Comparison of ENCODE assay signal across 20 cellular contexts in genomic region chr1:59141267-59141863, GRCh38.
DNase-seq lines count a peak whose midpoint lies in the region; ATAC-seq and TF ChIP-seq lines count a peak whose summit lies in the region.
"Had no signal": no experiment of that assay in that cellular context is flagged by ENCODE, and none has a peak within 500 bp of the region (broad histone marks: within the 10 kb centered on the region; RNA-seq: fewer than 3 reads in every experiment).

No MANE protein-coding gene starts in this region.

- H4K5ac ChIP-seq in IMR-90 (ENCODE audit: low read depth, low read length) = no peak overlapping the region

- no peak overlapping the region for H2BK5ac ChIP-seq in IMR-90 (ENCODE audit: low read depth, low read length, poor library complexity, severe bottlenecking)

- H4K91ac ChIP-seq in IMR-90 (ENCODE audit: insufficient read depth, low read depth, low read length) = peak overlapping the region; percentile 48

- no peaks in the 10 kb centered on the region for H4K20me1 ChIP-seq in IMR-90 (ENCODE audit: insufficient read depth, low read length)

- no peak overlapping the region for H3K9ac ChIP-seq in IMR-90 (ENCODE audit: low read depth, low read length)
- H3K9ac ChIP-seq in adipocyte (ENCODE audit: low read length) = peak overlapping the region; percentile 6
- H3K9ac ChIP-seq: parathyroid adenoma had no signal

- intact Hi-C loops in IMR-90 (cut with micrococcal nuclease) = loop anchor here (5.0 to 10.0 kb wide), 2 partner anchors 127 to 239 kb away; no protein-coding TSS in a partner anchor
- intact Hi-C loops in right cardiac atrium (cut with DNase I) = loop anchor here in 2 of 4 donors (10.0 kb wide), 2 partner anchors 153 to 357 kb away; partner anchors contain the start of genes JUN (in 2 of the 2) and FGGY (in 1 of the 2)
- intact Hi-C loops in thyroid gland (cut with DNase I) = no loop called here

- no peak overlapping the region for H3K56ac ChIP-seq in IMR-90 (ENCODE audit: extremely low read depth, insufficient read depth, low read length)

- peaks cover 8% of the 10 kb centered on the region for H3K9me1 ChIP-seq in IMR-90 (ENCODE audit: insufficient read depth, low read length)

- peak overlapping the region; percentile 57; the same call in 1 of the 2 replicates for H2BK20ac ChIP-seq in IMR-90 (ENCODE audit: low read depth, low read length)

- H3K4me1 ChIP-seq in IMR-90 (ENCODE audit: control insufficient read depth, insufficient read depth, low read length) (peaks cover 12% of the 10 kb centered on the region), adipocyte (ENCODE audit: control insufficient read depth, insufficient read depth, low read length) (peaks cover 64% of the 10 kb centered on the region), right cardiac atrium (ENCODE audit: control insufficient read depth, insufficient read depth, low read length) (peaks cover 2% of the 10 kb centered on the region), thyroid gland (peaks cover 3 to 20% of the 10 kb centered on the region in 2 donors)
- H3K4me1 ChIP-seq: parathyroid adenoma had no signal

- H2AK5ac ChIP-seq in IMR-90 (ENCODE audit: low read depth, low read length) = peak overlapping the region; percentile 20

- H3K4me3 ChIP-seq in IMR-90 (ENCODE audit: insufficient read depth, low read depth, low read length) (no peak overlapping the region), adipocyte (ENCODE audit: low read length) (no peak overlapping the region), right cardiac atrium (ENCODE audit: low read length) (no peak overlapping the region), thyroid gland (replicated peaks in 1 of 3) (no peak overlapping the region)
- H3K4me3 ChIP-seq: esophagus squamous epithelium, sigmoid colon had no signal

- peak overlapping the region; percentile 2 for H3K18ac ChIP-seq in IMR-90 (ENCODE audit: low read depth, low read length)

- WGBS in IMR-90 (ENCODE audit: extremely low coverage in 2 of 2, insufficient read length in 1 of 2), 2 experiments = no CpG with 5 or more reads among the region's 4 CpGs
- 55% methylated on average over 4 of the region's 4 CpGs for WGBS in right cardiac atrium
- 66 to 72% methylated on average over 4 of the region's 4 CpGs for whole genome bisulfite sequencing in thyroid gland, 2 donors

- H4K8ac ChIP-seq in IMR-90 (ENCODE audit: low read depth in 2 of 2, low read length in 2 of 2) = peak overlapping the region in 1 of 2 experiments; percentile 47; a peak in 2 of 4 replicates

- peak overlapping the region; percentile 63; the same call in 2 of the 3 replicates for H2BK15ac ChIP-seq in IMR-90 (ENCODE audit: low read depth, low read length)

- no peaks in the 10 kb centered on the region for H3K36me3 ChIP-seq in IMR-90 (ENCODE audit: control insufficient read depth, insufficient read depth, low read length)
- H3K36me3 ChIP-seq in adipocyte (ENCODE audit: control insufficient read depth, insufficient read depth, low read length, severe bottlenecking) = no peaks in the 10 kb centered on the region
- no peaks in the 10 kb centered on the region for H3K36me3 ChIP-seq in thyroid gland
- H3K36me3 ChIP-seq: brain microvascular endothelial cell, esophagus squamous epithelium, sigmoid colon had no signal

- dilution Hi-C loops in IMR-90 (cut with HindIII; ENCODE audit: low sequenced_read_pairs, unreplicated experiment) = no loop called here

- H3K27ac ChIP-seq in IMR-90 (ENCODE audit: insufficient read depth, low read length) (peak overlapping the region; percentile 3; the same call in 1 of the 2 replicates), right cardiac atrium (ENCODE audit: low read length) (peak overlapping the region; percentile 47), thyroid gland (no peak overlapping the region)
- H3K27ac ChIP-seq: brain microvascular endothelial cell, esophagus squamous epithelium, parathyroid adenoma, sigmoid colon had no signal

- H3K23ac ChIP-seq in IMR-90 (ENCODE audit: low read depth, low read length) = no peak overlapping the region

- no peak for ATAC-seq in IMR-90 (ENCODE audit: low read depth)
- ATAC-seq in right cardiac atrium = peak; percentile 80 to 85
- no peak for ATAC-seq in GM19035 (IDR thresholded peaks at IDR 0.05; ENCODE audit: unreplicated experiment)
- ATAC-seq: effector memory CD8-positive, alpha-beta T cell; natural killer cell treated with Interleukin-12 subunit alpha and Interleukin-12 subunit beta and Interleukin-15 and Interleukin-18, amount 100 ng/mL, for 72 hours; T-helper 17 cell had no signal

- POLR2A ChIA-PET in IMR-90 (lab: Charles Lee; ENCODE audit: unreplicated experiment) = no interaction called here

- H2AFZ ChIP-seq in IMR-90 (replicated peaks; ENCODE audit: low read length, poor library complexity) = peak overlapping the region; percentile 6
- H2AFZ ChIP-seq: parathyroid adenoma had no signal

- no peak overlapping the region for H2AK9ac ChIP-seq in IMR-90 (replicated peaks; ENCODE audit: low read depth, low read length, poor library complexity)

- CTCF ChIA-PET in IMR-90 (lab: Yijun Ruan, JAX) = no interaction called here

- peak overlapping the region; percentile 9 for H3K4ac ChIP-seq in IMR-90 (ENCODE audit: low read depth, low read length)

- H3K79me1 ChIP-seq in IMR-90 (ENCODE audit: low read depth in 1 of 2, low read length in 2 of 2) = no peaks in the 10 kb centered on the region

- TF ChIP-seq CTCF in IMR-90 (conservative IDR thresholded peaks at IDR 0.05; ENCODE audit: low read depth, low read length) = no peak
- no peak for TF ChIP-seq CTCF in thyroid gland (IDR thresholded peaks at IDR 0.05)

- BruUV-seq in IMR-90 (replicated peaks; lab: Mats Ljungman, UMichigan) = no TSS peak

- H3K27me3 ChIP-seq in IMR-90 (ENCODE audit: control insufficient read depth, insufficient read depth, low read length) = no peaks in the 10 kb centered on the region
- H3K27me3 ChIP-seq in adipocyte (replicated peaks; ENCODE audit: control insufficient read depth, insufficient read depth, low read length) = no peaks in the 10 kb centered on the region
- no peaks in the 10 kb centered on the region for H3K27me3 ChIP-seq in right cardiac atrium (ENCODE audit: control insufficient read depth, insufficient read depth)
- no peaks in the 10 kb centered on the region for H3K27me3 ChIP-seq in thyroid gland
- H3K27me3 ChIP-seq: brain microvascular endothelial cell, esophagus squamous epithelium, sigmoid colon had no signal

- H3K4me2 ChIP-seq in IMR-90 (ENCODE audit: low read depth, low read length) = no peak overlapping the region

- DNase-seq in IMR-90 (no peak), adipocyte (ENCODE audit: low read depth) (no peak), right cardiac atrium (peak; percentile 68 to 86 (median 78)), thyroid gland (peak; percentile 5 to 71)
- no peak for DNase-seq in NK-92 treated with Interleukin-12 subunit alpha and Interleukin-12 subunit beta, amount 100 ng/mL, for 24 hours (lab: John Stamatoyannopoulos, UW)
- no peak for DNase-seq in activated CD4-positive, CD25-positive, alpha-beta regulatory T cell treated with anti-CD3 and anti-CD28 coated beads, Interleukin-2, amount 50 U/mL, for 72 hours
- DNase-seq: activated CD4-positive, alpha-beta T cell treated with anti-CD3 and anti-CD28 coated beads, Interleukin-2, amount 50 U/mL, for 1 hour; activated CD8-positive, alpha-beta memory T cell treated with anti-CD3 and anti-CD28 coated beads, Interleukin-2, amount 50 U/mL, for 4 hours; activated effector memory CD4-positive, alpha-beta T cell treated with anti-CD3 and anti-CD28 coated beads, Interleukin-2, amount 50 U/mL, for 16 hours; brain microvascular endothelial cell; effector memory CD8-positive, alpha-beta T cell; esophagus squamous epithelium; NCI-H1092; NCI-H1930; NCI-H446; sigmoid colon; T-helper 17 cell had no signal

- H3K14ac ChIP-seq in IMR-90 (replicated peaks; ENCODE audit: low read depth, low read length) = peak overlapping the region; percentile 11

- in situ Hi-C loops in IMR-90 (cut with MboI; ENCODE audit: low sequenced_read_pairs) = loop anchor here (10.0 kb wide), 1 partner anchor 327 kb away; no protein-coding TSS in a partner anchor

- TF ChIP-seq RAD21 in IMR-90 (IDR thresholded peaks at IDR 0.05; ENCODE audit: low read length) = no peak

- H2BK120ac ChIP-seq in IMR-90 (ENCODE audit: low read depth, low read length) = peak overlapping the region; percentile 77

- TF ChIP-seq POLR2A in IMR-90 (IDR thresholded peaks at IDR 0.05; ENCODE audit: low read depth, low read length) (no peak), thyroid gland (IDR thresholded peaks at IDR 0.05) (no peak)

- H3K9me3 ChIP-seq in IMR-90 (ENCODE audit: control insufficient read depth, insufficient read depth, low read length) (no peaks in the 10 kb centered on the region), adipocyte (ENCODE audit: control insufficient read depth, low read length) (no peaks in the 10 kb centered on the region), right cardiac atrium (ENCODE audit: control insufficient read depth, low read length) (no peaks in the 10 kb centered on the region), thyroid gland (no peaks in the 10 kb centered on the region)
- H3K9me3 ChIP-seq: esophagus squamous epithelium, sigmoid colon had no signal

TF ChIP-seq in IMR-90, 13 proteins besides CTCF, POLR2A, EP300 and RAD21:
- no peak for TF ChIP-seq SMC3 (IDR thresholded peaks at IDR 0.05; ENCODE audit: low read depth, low read length)
- no peak for TF ChIP-seq RFX5 (IDR thresholded peaks at IDR 0.05; ENCODE audit: low read depth, low read length)
- no peak for TF ChIP-seq MAZ (IDR thresholded peaks at IDR 0.05; ENCODE audit: borderline replicate concordance, low read depth, low read length)
- TF ChIP-seq ELK1 (IDR thresholded peaks at IDR 0.05; ENCODE audit: borderline replicate concordance, low read depth, low read length) = no peak
- TF ChIP-seq MAFK (IDR thresholded peaks at IDR 0.05; ENCODE audit: low read depth, low read length) = no peak
- TF ChIP-seq RCOR1 (IDR thresholded peaks at IDR 0.05; ENCODE audit: insufficient replicate concordance, low read length) = no peak

Comparison
In these comparisons a context has a peak if more than half of its experiments do, and no peak if none do; other contexts are left out.
1. ATAC-seq: peak in right cardiac atrium (2 of 2); none in IMR-90 (single experiment) and GM19035 (single experiment).
2. DNase-seq: peak in right cardiac atrium (3 of 3) and thyroid gland (2 of 2); none in IMR-90 (single experiment), adipocyte (single experiment), NK-92 treated with Interleukin-12 subunit alpha and Interleukin-12 subunit beta, amount 100 ng/mL, for 24 hours (single experiment) and activated CD4-positive, CD25-positive, alpha-beta regulatory T cell treated with anti-CD3 and anti-CD28 coated beads, Interleukin-2, amount 50 U/mL, for 72 hours (single experiment).
3. H3K27ac ChIP-seq: peak in IMR-90 (single experiment) and right cardiac atrium (single experiment); none in thyroid gland (0 of 3).